15 cellular contexts compared by ENCODE assay signal in the genomic region with DNA sequence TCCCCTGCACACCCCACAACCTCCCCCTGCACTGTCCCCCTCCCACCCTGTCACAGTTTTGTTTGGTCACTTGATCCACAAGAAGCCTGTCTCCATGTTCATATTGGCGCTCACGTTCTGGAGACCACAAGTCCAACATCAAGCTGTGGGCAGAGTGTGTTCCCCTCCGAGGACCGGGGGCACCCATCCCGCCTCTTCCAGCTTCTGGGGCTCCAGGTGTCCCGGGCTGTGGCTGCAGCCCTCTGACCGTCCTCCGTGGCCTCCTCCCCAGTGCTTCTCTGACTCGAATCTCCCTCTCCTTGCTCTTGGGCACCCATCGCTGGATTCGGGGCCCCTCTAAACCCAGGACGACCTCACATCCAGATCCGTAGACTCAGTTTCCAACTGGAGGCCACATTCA. TPM values are rescaled to one million over a fixed set of nuclear protein-coding genes. Genes with fewer than 3 reads are reported as not detected.
DNase-seq lines count a peak whose midpoint lies in the region; TF ChIP-seq lines count a peak whose summit lies in the region.
"Had no signal": no experiment of that assay in that cellular context is flagged by ENCODE, and none has a peak within 500 bp of the region (broad histone marks: within the 10 kb centered on the region; RNA-seq: fewer than 3 reads in every experiment).

No MANE protein-coding gene starts in this region.

- in situ Hi-C loops in GM13976 (cut with MboI; ENCODE audit: low sequenced_read_pairs, unreplicated experiment) = no loop called here

- H3K4me1 ChIP-seq in ectodermal cell (ENCODE audit: control insufficient read depth, insufficient read depth, low read length) (no peaks in the 10 kb centered on the region), neural progenitor cell (no peaks in the 10 kb centered on the region)
- H3K4me1 ChIP-seq: BLaER1 treated with 17β-estradiol and CSF1 and Interleukin-3, amounts not matched to agents 10 nM and 100 nM; HAP-1 had no signal

- H4K20me1 ChIP-seq in neural progenitor cell (ENCODE audit: low read depth) = peaks cover 31% of the 10 kb centered on the region

- DNase-seq in AG08396 (ENCODE audit: low spot score) (peak; percentile 9), GM13976 (ENCODE audit: low spot score) (peak; percentile 23), neural progenitor cell (ENCODE audit: low spot score) (no peak), HuH-7 (ENCODE audit: low spot score) (no peak), NCI-H524 (lab: John Stamatoyannopoulos, UW) (no peak), T-helper 1 cell (no peak)
- DNase-seq: CD4-positive, CD25-positive, alpha-beta regulatory T cell; DMS 273 treated with DMSO at 0.1 percent for 48 hours; GOT3 had no signal

- H3K9me3 ChIP-seq in ectodermal cell (ENCODE audit: control insufficient read depth, low read length) (no peaks in the 10 kb centered on the region), neural progenitor cell (ENCODE audit: low read depth) (no peaks in the 10 kb centered on the region)
- H3K9me3 ChIP-seq: HAP-1 had no signal

- no peaks in the 10 kb centered on the region for H3K4me1 Mint-ChIP-seq in neural progenitor cell
- H3K4me1 Mint-ChIP-seq: CD4-positive, CD25-positive, alpha-beta regulatory T cell had no signal

- H3K27ac Mint-ChIP-seq in neural progenitor cell = peak overlapping the region; percentile 69
- H3K27ac Mint-ChIP-seq: CD4-positive, CD25-positive, alpha-beta regulatory T cell had no signal

- H3K4me3 Mint-ChIP-seq in neural progenitor cell = no peak overlapping the region
- H3K4me3 Mint-ChIP-seq: CD4-positive, CD25-positive, alpha-beta regulatory T cell had no signal

- 92 to 94% methylated on average over 13 of the region's 13 CpGs for WGBS in ectodermal cell, 2 experiments

- H3K79me2 ChIP-seq in neural progenitor cell (ENCODE audit: low read depth) = peaks cover 16% of the 10 kb centered on the region

- H3K27me3 Mint-ChIP-seq in neural progenitor cell (ENCODE audit: insufficient read depth, low read depth) = no peaks in the 10 kb centered on the region

- H3K4me2 ChIP-seq in neural progenitor cell = no peak overlapping the region
- H3K4me2 ChIP-seq: BLaER1 treated with 17β-estradiol and CSF1 and Interleukin-3, amounts not matched to agents 10 nM and 100 nM had no signal

- TF ChIP-seq CTCF in GM13976 (IDR thresholded peaks at IDR 0.05; ENCODE audit: borderline replicate concordance, control extremely low read depth, extremely low read depth, insufficient read depth, missing control alignments) (no peak), neural progenitor cell (IDR thresholded peaks at IDR 0.05) (no peak)

- H3K36me3 Mint-ChIP-seq in neural progenitor cell = peaks cover 24% of the 10 kb centered on the region
- H3K36me3 Mint-ChIP-seq: CD4-positive, CD25-positive, alpha-beta regulatory T cell had no signal

- H3K9me3 Mint-ChIP-seq in neural progenitor cell = peaks cover under 1% of the 10 kb centered on the region

- H3K4me3 ChIP-seq in ectodermal cell (ENCODE audit: insufficient read depth, low read depth, low read length) = no peak overlapping the region
- H3K4me3 ChIP-seq in neural progenitor cell = no peak overlapping the region
- H3K4me3 ChIP-seq: BLaER1 treated with 17β-estradiol and CSF1 and Interleukin-3, amounts not matched to agents 10 nM and 100 nM; HAP-1 had no signal

- H3K9ac ChIP-seq in neural progenitor cell = no peak overlapping the region
- H3K9ac ChIP-seq: BLaER1 treated with 17β-estradiol and CSF1 and Interleukin-3, amounts not matched to agents 10 nM and 100 nM had no signal

- H3K27me3 ChIP-seq in ectodermal cell (ENCODE audit: control insufficient read depth, insufficient read depth, low read length, poor library complexity, severe bottlenecking) (no peaks in the 10 kb centered on the region), neural progenitor cell (no peaks in the 10 kb centered on the region)

- peak overlapping the region; percentile 16 for H3K27ac ChIP-seq in ectodermal cell (ENCODE audit: insufficient read depth, low read depth, low read length, poor library complexity, severe bottlenecking)
- peak overlapping the region; percentile 29 for H3K27ac ChIP-seq in neural progenitor cell
- H3K27ac ChIP-seq: BLaER1 treated with 17β-estradiol and CSF1 and Interleukin-3, amounts not matched to agents 10 nM and 100 nM had no signal

- H3K36me3 ChIP-seq in ectodermal cell (ENCODE audit: control insufficient read depth, insufficient read depth, low read length) = peaks cover 50% of the 10 kb centered on the region
- H3K36me3 ChIP-seq in neural progenitor cell = peaks cover 8% of the 10 kb centered on the region

- H3F3A ChIP-seq in neural progenitor cell (ENCODE audit: low read depth) = peaks cover 3% of the 10 kb centered on the region

- no peak overlapping the region for H2AFZ ChIP-seq in neural progenitor cell (replicated peaks)

RNA-seq across cellular contexts. Expression of gene PLEKHG4B, which starts 49.2 kb away (rescaled TPM):
- polyA plus RNA-seq in ectodermal cell (2013, experiment 1 of 4) = 74.7 TPM
- polyA plus RNA-seq in ectodermal cell (2013, experiment 2 of 4) = 85.1 TPM
- 51.2 TPM for polyA plus RNA-seq in ectodermal cell (2013, experiment 3 of 4)
- polyA plus RNA-seq in ectodermal cell (2013, experiment 4 of 4) = 55.6 TPM
- 28.8 and 63.1 TPM in 2 replicates for total RNA-seq in neural progenitor cell (ENCODE audit: low replicate concordance)
- total RNA-seq: CD4-positive, CD25-positive, alpha-beta regulatory T cell had no signal
- polyA plus RNA-seq: CD4-positive, CD25-positive, alpha-beta regulatory T cell had no signal

RNA-seq across cellular contexts. Expression of gene LRRC14B, which starts 50.1 kb away (rescaled TPM):
- not detected for polyA plus RNA-seq in ectodermal cell (2013, experiment 1 of 4)
- not detected for polyA plus RNA-seq in ectodermal cell (2013, experiment 2 of 4)
- not detected for polyA plus RNA-seq in ectodermal cell (2013, experiment 3 of 4)
- polyA plus RNA-seq in ectodermal cell (2013, experiment 4 of 4) = not detected
- not detected in 2 replicates for total RNA-seq in neural progenitor cell (ENCODE audit: low replicate concordance)
- total RNA-seq: A673; CD4-positive, CD25-positive, alpha-beta regulatory T cell; Daoy; HT1080 had no signal
- polyA plus RNA-seq: CD4-positive, CD25-positive, alpha-beta regulatory T cell had no signal

Comparison
In these comparisons a context has a peak if more than half of its experiments do, and no peak if none do; other contexts are left out.
1. DNase-seq: peak in AG08396 (single experiment) and GM13976 (single experiment); none in neural progenitor cell (single experiment), HuH-7 (single experiment), NCI-H524 (0 of 2) and T-helper 1 cell (0 of 5).